8 cellular contexts compared by ENCODE assay signal in the genomic region with DNA sequence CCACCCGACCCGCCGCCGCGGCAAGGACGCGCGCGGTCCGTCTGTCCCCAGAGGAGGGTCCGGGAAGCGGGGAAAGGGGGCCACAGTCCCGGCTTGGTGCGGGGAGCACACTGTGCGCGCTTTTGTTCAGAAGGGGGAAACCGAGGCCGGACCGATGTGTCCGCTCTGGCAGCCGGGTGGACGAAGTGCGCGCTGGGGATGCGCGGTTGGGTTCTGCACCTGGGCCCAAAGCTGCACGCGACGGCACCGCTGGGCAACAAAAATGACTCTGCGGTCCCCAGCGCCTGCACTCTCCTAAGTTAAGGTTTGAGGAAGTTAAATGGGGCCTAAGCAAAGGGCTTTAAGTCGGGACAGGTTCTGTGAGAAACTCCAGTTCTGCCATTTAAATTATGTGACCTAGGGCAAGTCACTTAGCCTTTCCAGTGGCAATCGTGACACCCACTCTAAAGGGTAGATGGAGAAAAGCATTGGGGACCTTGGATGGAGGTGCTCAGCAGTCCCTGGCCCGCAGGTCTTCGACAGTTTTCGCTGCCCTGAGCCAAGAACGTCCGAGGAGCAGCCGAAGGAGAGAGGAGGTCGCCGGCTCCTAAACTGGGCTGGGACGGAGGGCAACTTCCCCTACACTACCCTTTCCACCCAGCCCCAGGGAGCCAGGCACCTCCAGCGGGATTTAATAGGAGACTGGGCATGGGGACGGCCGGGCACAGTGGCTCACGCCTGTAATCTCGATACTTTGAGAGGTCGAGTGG. TPM values are rescaled to one million over a fixed set of nuclear protein-coding genes. Genes with fewer than 3 reads are reported as not detected.
DNase-seq lines count a peak whose midpoint lies in the region; ATAC-seq and TF ChIP-seq lines count a peak whose summit lies in the region.

No MANE protein-coding gene starts in this region.

- H3K27me3 ChIP-seq in PC-3 (ENCODE audit: low read length): no peaks in the 10 kb centered on the region
- H3K27me3 ChIP-seq in skeletal muscle satellite cell (ENCODE audit: control insufficient read depth, insufficient read depth, low read length): no peaks in the 10 kb centered on the region

- H3K36me3 Mint-ChIP-seq in brain: peaks cover 20% of the 10 kb centered on the region

- H3K36me3 ChIP-seq in PC-3 (ENCODE audit: low read depth, low read length): no peaks in the 10 kb centered on the region
- no peaks in the 10 kb centered on the region for H3K36me3 ChIP-seq in skeletal muscle satellite cell (ENCODE audit: insufficient read depth, low read length)

- peaks cover 0 to 6% (median 2%) of the 10 kb centered on the region in 5 experiments for H3K9me3 Mint-ChIP-seq in brain

- H3K79me2 ChIP-seq in PC-3 (ENCODE audit: low read length): peaks cover 46% of the 10 kb centered on the region

- H3K9ac ChIP-seq in PC-3 (ENCODE audit: low read length) (peak overlapping the region; percentile 84), skeletal muscle satellite cell (ENCODE audit: low read depth, low read length) (peak overlapping the region; percentile 81)

- peaks cover 67% of the 10 kb centered on the region for H3K4me1 Mint-ChIP-seq in brain

- no peaks in the 10 kb centered on the region for H3K9me3 ChIP-seq in PC-3 (ENCODE audit: low read length)
- no peaks in the 10 kb centered on the region for H3K9me3 ChIP-seq in iPS-18c (ENCODE audit: control insufficient read depth, insufficient read depth, low read length)
- H3K9me3 ChIP-seq in skeletal muscle satellite cell (replicated peaks; ENCODE audit: low read length): no peaks in the 10 kb centered on the region

- H3K4me3 Mint-ChIP-seq in brain: peak overlapping the region; percentile 93 to 98 (median 95)

- peak overlapping the region; percentile 98 to 100 (median 99) for H3K27ac Mint-ChIP-seq in brain

- no peaks in the 10 kb centered on the region for H4K20me1 ChIP-seq in PC-3 (ENCODE audit: low read length)

- no peaks in the 10 kb centered on the region for H3F3A ChIP-seq in PC-3 (ENCODE audit: low read length, unreplicated experiment)

- H3K4me1 ChIP-seq in PC-3 (ENCODE audit: insufficient read depth, low read length) (peaks cover 30% of the 10 kb centered on the region), skeletal muscle satellite cell (ENCODE audit: control insufficient read depth, insufficient read depth, low read length) (peaks cover 15% of the 10 kb centered on the region)

- BruUV-seq in PC-3 (replicated peaks; lab: Mats Ljungman, UMichigan): no TSS peak

- H3K9me2 ChIP-seq in PC-3 (replicated peaks; ENCODE audit: low read length): no peaks in the 10 kb centered on the region

- no peak for TF ChIP-seq CTCF in AG09309 (IDR thresholded peaks at IDR 0.05; ENCODE audit: control insufficient read depth, insufficient read depth, low read depth, low read length, missing control alignments)
- TF ChIP-seq CTCF in PC-3 (conservative IDR thresholded peaks at IDR 0.05; ENCODE audit: low read depth, low read length): no peak
- no peak for TF ChIP-seq CTCF in brain (conservative IDR thresholded peaks at IDR 0.05)

- CTCF ChIA-PET in PC-3 (lab: Charles Lee): no interaction called here

- peak; percentile 22 for ATAC-seq in GM18498 (IDR thresholded peaks at IDR 0.05; ENCODE audit: unreplicated experiment)
- peak; percentile 9 for ATAC-seq in HG02943 (IDR thresholded peaks at IDR 0.05; ENCODE audit: low read depth, unreplicated experiment)
- ATAC-seq in PC-3: peak; percentile 8

- H3K27ac ChIP-seq in PC-3 (ENCODE audit: low read length): peak overlapping the region; percentile 80

- intact Hi-C loops in PC-3 (cut with micrococcal nuclease): loop anchor here (2.0 kb wide), 1 partner anchor 86 kb away; the partner anchor contains the start of genes MASTL and YME1L1

- DNase-seq in AG09309 (ENCODE audit: low read depth): no peak
- peak; percentile 13 for DNase-seq in PC-3
- no peak for DNase-seq in GM19238 (ENCODE audit: insufficient read length, low spot score)

- peak overlapping the region; percentile 86 for H3K4me3 ChIP-seq in AG09309 (ENCODE audit: control insufficient read depth, low read depth, low read length)
- peak overlapping the region; percentile 70 for H3K4me3 ChIP-seq in PC-3 (ENCODE audit: low read length)
- H3K4me3 ChIP-seq in iPS-18c (ENCODE audit: insufficient read depth, low read depth, low read length): peak overlapping the region; percentile 71
- H3K4me3 ChIP-seq in skeletal muscle satellite cell (ENCODE audit: low read length): peak overlapping the region; percentile 80

- peaks cover 20% of the 10 kb centered on the region for H3K27me3 Mint-ChIP-seq in brain

- POLR2A ChIA-PET in PC-3 (lab: Charles Lee; ENCODE audit: unreplicated experiment): interaction anchor here (0.6 kb wide), 1 partner anchor 97 kb away, joined by 17 read pairs; no protein-coding TSS in a partner anchor

- peak overlapping the region; percentile 96 for H2AFZ ChIP-seq in PC-3 (ENCODE audit: low read length)

- H3K4me2 ChIP-seq in PC-3 (ENCODE audit: low read length): peak overlapping the region; percentile 89
- H3K4me2 ChIP-seq in skeletal muscle satellite cell (ENCODE audit: low read length): peak overlapping the region; percentile 79

RNA-seq across cellular contexts. Expression of gene ACBD5, which starts 0.5 kb away (rescaled TPM):
- total RNA-seq in PC-3 (2014; rRNA removed): 10.7 and 12.3 TPM in 2 replicates
- 14.3 TPM for polyA plus RNA-seq in brain (ENCODE audit: insufficient read depth, low read depth, low replicate concordance)
- 16.0 and 18.3 TPM in 2 replicates for total RNA-seq in skeletal muscle satellite cell (2012; rRNA removed)
